ENCODE assay signal across 36 cellular contexts in the genomic region with DNA sequence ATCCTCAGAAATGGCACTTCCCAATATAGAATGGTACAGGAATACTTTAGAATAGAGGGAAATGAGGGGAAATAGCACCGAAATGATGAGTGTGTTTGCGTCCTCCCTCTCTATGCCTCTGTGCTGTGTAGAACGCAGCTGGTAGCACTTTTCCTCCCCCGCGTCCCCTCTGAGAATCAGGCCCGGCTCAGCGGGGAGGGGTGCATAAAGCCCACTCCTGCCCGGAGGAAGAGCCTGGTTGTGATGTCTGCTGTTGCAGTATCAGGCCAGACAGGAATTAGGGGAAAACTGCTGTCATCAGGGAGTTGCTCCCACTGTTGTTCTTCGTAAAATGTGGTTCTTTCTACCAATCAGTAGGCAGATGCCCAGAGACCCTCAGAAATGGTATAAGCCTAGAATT.
"Had no signal": no experiment of that assay in that cellular context is flagged by ENCODE, and none has a peak within 500 bp of the region (broad histone marks: within the 10 kb centered on the region; RNA-seq: fewer than 3 reads in every experiment).

No MANE protein-coding gene starts in this region.

- DNase-seq: activated B cell treated with CpG ODN at 0.5 μM for 24 hours; activated CD4-positive, alpha-beta memory T cell treated with anti-CD3 and anti-CD28 coated beads for 36 hours; activated CD4-positive, alpha-beta T cell treated with anti-CD3 and anti-CD28 coated beads for 4 hours; activated CD4-positive, alpha-beta T cell treated with anti-CD3 and anti-CD28 coated beads, Interleukin-2, amount 10 ng/mL, durations not matched to agents 24 days and 14 days; activated CD4-positive, alpha-beta T cell treated with anti-CD3 and anti-CD28 coated beads, Interleukin-2, amount 50 U/mL, for 1 hour; activated CD4-positive, alpha-beta T cell treated with anti-CD3 and anti-CD28 coated beads, Interleukin-2, amount 50 U/mL, for 4 hours; activated CD4-positive, CD25-positive, alpha-beta regulatory T cell treated with anti-CD3 and anti-CD28 coated beads, Interleukin-2, amount 50 U/mL, for 72 hours; activated CD8-positive, alpha-beta memory T cell treated with anti-CD3 and anti-CD28 coated beads, Interleukin-2, amount 50 U/mL, for 4 hours; activated CD8-positive, alpha-beta T cell treated with anti-CD3 and anti-CD28 coated beads for 36 hours; activated effector memory CD4-positive, alpha-beta T cell treated with anti-CD3 and anti-CD28 coated beads, Interleukin-2, amount 50 U/mL, for 16 hours; activated gamma-delta T cell treated with Interleukin-2 at 50 U/mL for 16 hours; activated naive CD4-positive, alpha-beta T cell; activated naive CD4-positive, alpha-beta T cell treated with anti-CD3 and anti-CD28 coated beads for 36 hours; activated naive CD4-positive, alpha-beta T cell treated with anti-CD3 and anti-CD28 coated beads, Interleukin-2, amount 50 U/mL, for 16 hours; activated naive CD8-positive, alpha-beta T cell treated with anti-CD3 and anti-CD28 coated beads for 36 hours; activated T-cell treated with anti-CD3 and anti-CD28 coated beads for 4 hours; activated T-cell treated with anti-CD3 and anti-CD28 coated beads, Interleukin-2, amount 50 U/mL, for 1 hour; activated T-cell treated with anti-CD3 and anti-CD28 coated beads, Interleukin-2, amount 50 U/mL, for 4 hours; activated T-cell treated with anti-CD3 and anti-CD28 coated beads, Interleukin-2, amount 50 U/mL, for 72 hours; adrenal gland; amniotic stem cell; aorta; body of pancreas; brain microvascular endothelial cell; central memory CD4-positive, alpha-beta T cell; T-helper 1 cell; T-helper 2 cell; T-helper 9 cell had no signal

- H3K4me1 Mint-ChIP-seq: activated B cell treated with CpG ODN at 0.5 μM for 24 hours; activated CD4-positive, alpha-beta T cell treated with anti-CD3 and anti-CD28 coated beads, Interleukin-2, amount 10 ng/mL, durations not matched to agents 24 days and 14 days; activated naive CD8-positive, alpha-beta T cell treated with anti-CD3 and anti-CD28 coated beads for 36 hours; activated T-helper 17 cell treated with anti-CD3 and anti-CD28 coated beads, Interleukin-2, amount 50 U/mL, for 72 hours had no signal

- H3K27ac Mint-ChIP-seq: activated B cell treated with CpG ODN at 0.5 μM for 24 hours; activated CD4-positive, alpha-beta memory T cell treated with anti-CD3 and anti-CD28 coated beads for 36 hours; activated CD4-positive, alpha-beta T cell treated with anti-CD3 and anti-CD28 coated beads, Interleukin-2, amount 10 ng/mL, durations not matched to agents 24 days and 14 days; activated CD8-positive, alpha-beta T cell treated with anti-CD3 and anti-CD28 coated beads for 36 hours; activated naive CD4-positive, alpha-beta T cell treated with anti-CD3 and anti-CD28 coated beads for 36 hours; activated naive CD4-positive, alpha-beta T cell treated with anti-CD3 and anti-CD28 coated beads, Interleukin-2, amount 50 U/mL, for 72 hours; activated naive CD8-positive, alpha-beta T cell treated with anti-CD3 and anti-CD28 coated beads for 36 hours; activated T-cell treated with anti-CD3 and anti-CD28 coated beads, Interleukin-2, amount 50 U/mL, for 72 hours; activated T-helper 1 cell treated with anti-CD3 and anti-CD28 coated beads, Interleukin-12 subunit alpha, Interleukin-12 subunit beta, Interleukin-2, Interleukin-4 antibody, amounts not matched to agents 30 ng/mL and 10 ng/mL and 1 ng/mL, durations not matched to agents 14 hours and 24 hours and 36 hours; activated T-helper 17 cell treated with anti-CD3 and anti-CD28 coated beads, Interleukin-2, amount 50 U/mL, for 72 hours; T-helper 1 cell treated with Interleukin-12 subunit alpha and Interleukin-12 subunit beta and Interleukin-4 antibody, amounts not matched to agents 30 μg/mL and 1 μg/mL, for 36 hours; T-helper 2 cell treated with Interferon-gamma antibody and Interleukin-4, amounts not matched to agents 5 μg/mL and 100 μg/mL, for 36 hours had no signal

- H3K4me1 ChIP-seq: adrenal gland, body of pancreas, breast epithelium had no signal

- H3K27me3 Mint-ChIP-seq: activated CD4-positive, alpha-beta memory T cell treated with anti-CD3 and anti-CD28 coated beads for 36 hours had no signal

- FAIRE-seq: astrocyte, TTC549 had no signal

- H3K27me3 ChIP-seq: adrenal gland, body of pancreas, brain microvascular endothelial cell, breast epithelium had no signal

- H3K9me3 ChIP-seq: adrenal gland, body of pancreas, breast epithelium had no signal

- H3K4me3 Mint-ChIP-seq: activated B cell treated with CpG ODN at 0.5 μM for 24 hours; activated CD4-positive, alpha-beta memory T cell treated with anti-CD3 and anti-CD28 coated beads for 36 hours; activated CD4-positive, alpha-beta T cell treated with anti-CD3 and anti-CD28 coated beads, Interleukin-2, amount 10 ng/mL, durations not matched to agents 24 days and 14 days; activated CD8-positive, alpha-beta T cell treated with anti-CD3 and anti-CD28 coated beads for 36 hours; activated naive CD4-positive, alpha-beta T cell treated with anti-CD3 and anti-CD28 coated beads for 36 hours; activated naive CD8-positive, alpha-beta T cell treated with anti-CD3 and anti-CD28 coated beads for 36 hours; activated T-cell treated with anti-CD3 and anti-CD28 coated beads, Interleukin-2, amount 50 U/mL, for 4 hours; activated T-cell treated with anti-CD3 and anti-CD28 coated beads, Interleukin-2, amount 50 U/mL, for 72 hours; activated T-helper 1 cell treated with anti-CD3 and anti-CD28 coated beads, Interleukin-12 subunit alpha, Interleukin-12 subunit beta, Interleukin-2, Interleukin-4 antibody, amounts not matched to agents 30 ng/mL and 10 ng/mL and 1 ng/mL, durations not matched to agents 14 hours and 24 hours and 36 hours; activated T-helper 17 cell treated with anti-CD3 and anti-CD28 coated beads, Interleukin-2, amount 50 U/mL, for 72 hours; T-helper 1 cell treated with Interleukin-12 subunit alpha and Interleukin-12 subunit beta and Interleukin-4 antibody, amounts not matched to agents 30 μg/mL and 1 μg/mL, for 36 hours; T-helper 2 cell treated with Interferon-gamma antibody and Interleukin-4, amounts not matched to agents 5 μg/mL and 100 μg/mL, for 36 hours had no signal

- H3K36me3 ChIP-seq: adrenal gland, brain microvascular endothelial cell, breast epithelium had no signal

- H3K36me3 Mint-ChIP-seq: activated CD4-positive, alpha-beta memory T cell treated with anti-CD3 and anti-CD28 coated beads for 36 hours; activated naive CD4-positive, alpha-beta T cell treated with anti-CD3 and anti-CD28 coated beads, Interleukin-2, amount 50 U/mL, for 72 hours; activated naive CD8-positive, alpha-beta T cell treated with anti-CD3 and anti-CD28 coated beads for 36 hours had no signal

- ATAC-seq: activated CD8-positive, alpha-beta T cell treated with anti-CD3 and anti-CD28 coated beads for 36 hours; activated naive CD4-positive, alpha-beta T cell treated with anti-CD3 and anti-CD28 coated beads, Interleukin-2, amount 50 U/mL, for 72 hours; activated T-cell treated with anti-CD3 and anti-CD28 coated beads, Interleukin-2, amount 50 U/mL, for 4 hours; activated T-cell treated with anti-CD3 and anti-CD28 coated beads, Interleukin-2, amount 50 U/mL, for 72 hours; activated T-helper 17 cell treated with anti-CD3 and anti-CD28 coated beads, Interleukin-2, amount 50 U/mL, for 72 hours; body of pancreas had no signal

- H3K4me3 ChIP-seq: adrenal gland, body of pancreas, breast epithelium had no signal

- H3K9me3 Mint-ChIP-seq: activated CD8-positive, alpha-beta T cell treated with anti-CD3 and anti-CD28 coated beads for 36 hours; activated naive CD4-positive, alpha-beta T cell treated with anti-CD3 and anti-CD28 coated beads for 36 hours; activated naive CD4-positive, alpha-beta T cell treated with anti-CD3 and anti-CD28 coated beads, Interleukin-2, amount 50 U/mL, for 72 hours; activated T-cell treated with anti-CD3 and anti-CD28 coated beads, Interleukin-2, amount 50 U/mL, for 72 hours; activated T-helper 1 cell treated with anti-CD3 and anti-CD28 coated beads, Interleukin-12 subunit alpha, Interleukin-12 subunit beta, Interleukin-2, Interleukin-4 antibody, amounts not matched to agents 30 ng/mL and 10 ng/mL and 1 ng/mL, durations not matched to agents 14 hours and 24 hours and 36 hours; activated T-helper 17 cell treated with anti-CD3 and anti-CD28 coated beads, Interleukin-2, amount 50 U/mL, for 72 hours; T-helper 1 cell treated with Interleukin-12 subunit alpha and Interleukin-12 subunit beta and Interleukin-4 antibody, amounts not matched to agents 30 μg/mL and 1 μg/mL, for 36 hours; T-helper 2 cell treated with Interferon-gamma antibody and Interleukin-4, amounts not matched to agents 5 μg/mL and 100 μg/mL, for 36 hours had no signal
